In genomic region chr9:122092611-122093506, GRCh38 we compare ENCODE assay signal across 1 cellular context.
TF ChIP-seq lines count a peak whose summit lies in the region.

TSS of gene TTLL11 (minus strand) at chr9:122093308. CDS start at chr9:122093148, 160 bp downstream.

TF ChIP-seq in HepG2, 621 proteins besides CTCF, POLR2A, EP300 and RAD21 (continued from another document and continues in another):
- 0 out of 2 replicates have a peak, but pooled peaks have one; percentile 43 for TF ChIP-seq ZBTB4 (CRISPR knock-in tag; IDR thresholded peaks at IDR 0.05; ENCODE audit: borderline replicate concordance)
- no peak; the same call in none of the 2 replicates for TF ChIP-seq ZNF501 (CRISPR knock-in tag; IDR thresholded peaks at IDR 0.05)
- 0 out of 2 replicates have a peak, but pooled peaks have one; percentile 19 for TF ChIP-seq NKX3-1 (CRISPR knock-in tag; IDR thresholded peaks at IDR 0.05)
- no peak for TF ChIP-seq ZNF136 (CRISPR knock-in tag; IDR thresholded peaks at IDR 0.05; ENCODE audit: low read depth)
- TF ChIP-seq TP53 (CRISPR knock-in tag; conservative IDR thresholded peaks at IDR 0.05), result no peak; the same call in 1 of the 2 replicates
- TF ChIP-seq FOXJ3 (CRISPR knock-in tag; IDR thresholded peaks at IDR 0.05; ENCODE audit: borderline replicate concordance), result no peak
- no peak for TF ChIP-seq SMC3 (IDR thresholded peaks at IDR 0.05; ENCODE audit: low read length)
- peak; percentile 66 for TF ChIP-seq ZNF143 (CRISPR knock-in tag; IDR thresholded peaks at IDR 0.05)
- no peak for TF ChIP-seq CENPX (CRISPR knock-in tag; IDR thresholded peaks at IDR 0.05)
- no peak for TF ChIP-seq ZNF17 (CRISPR knock-in tag; IDR thresholded peaks at IDR 0.05)
- TF ChIP-seq ZNF746 (CRISPR knock-in tag; IDR thresholded peaks at IDR 0.05), result no peak
- TF ChIP-seq PTBP1 (IDR thresholded peaks at IDR 0.05; ENCODE audit: low read depth, low read length, poor library complexity, severe bottlenecking), result no peak
- TF ChIP-seq AHDC1 (CRISPR knock-in tag; IDR thresholded peaks at IDR 0.05; ENCODE audit: borderline replicate concordance), result no peak
- TF ChIP-seq MEF2D (CRISPR knock-in tag; IDR thresholded peaks at IDR 0.05), result peak; percentile 59; the same call in 1 of the 2 replicates
- no peak for TF ChIP-seq ZNF75D (CRISPR knock-in tag; IDR thresholded peaks at IDR 0.05; ENCODE audit: borderline replicate concordance)
- TF ChIP-seq IRF9 (CRISPR knock-in tag; IDR thresholded peaks at IDR 0.05; ENCODE audit: borderline replicate concordance), result peak; percentile 73; the same call in 1 of the 2 replicates
- no peak for TF ChIP-seq MZF1 (CRISPR knock-in tag; IDR thresholded peaks at IDR 0.05; ENCODE audit: borderline replicate concordance)
- TF ChIP-seq ZBTB43 (CRISPR knock-in tag; conservative IDR thresholded peaks at IDR 0.05), result no peak
- peak; percentile 94 for TF ChIP-seq YEATS4 (CRISPR knock-in tag; IDR thresholded peaks at IDR 0.05; ENCODE audit: borderline replicate concordance)
- no peak for TF ChIP-seq SP1 (IDR thresholded peaks at IDR 0.05)
- peak; percentile 83 for TF ChIP-seq SP1 (CRISPR knock-in tag; IDR thresholded peaks at IDR 0.05)
- no peak for TF ChIP-seq ZNF615 (CRISPR knock-in tag; IDR thresholded peaks at IDR 0.05; ENCODE audit: borderline replicate concordance)
- no peak for TF ChIP-seq GPN1 (CRISPR knock-in tag; IDR thresholded peaks at IDR 0.05; ENCODE audit: borderline replicate concordance)
- TF ChIP-seq KMT2B (CRISPR knock-in tag; IDR thresholded peaks at IDR 0.05), result peak; percentile 96
- no peak; the same call in 1 of the 2 replicates for TF ChIP-seq ZNF280B (CRISPR knock-in tag; IDR thresholded peaks at IDR 0.05; ENCODE audit: borderline replicate concordance)
- no peak for TF ChIP-seq ZSCAN22 (CRISPR knock-in tag; IDR thresholded peaks at IDR 0.05)
- no peak for TF ChIP-seq AKAP8 (CRISPR knock-in tag; IDR thresholded peaks at IDR 0.05)
- no peak for TF ChIP-seq ZNF317 (CRISPR knock-in tag; IDR thresholded peaks at IDR 0.05)
- TF ChIP-seq HMG20A (CRISPR knock-in tag; IDR thresholded peaks at IDR 0.05; ENCODE audit: borderline replicate concordance), result no peak
- TF ChIP-seq ZNF337 (CRISPR knock-in tag; IDR thresholded peaks at IDR 0.05; ENCODE audit: borderline replicate concordance, low read depth), result no peak
- TF ChIP-seq KDM2A (CRISPR knock-in tag; IDR thresholded peaks at IDR 0.05; ENCODE audit: borderline replicate concordance, low read depth), result peak; percentile 89
- peak; percentile 97 for TF ChIP-seq NFYC (CRISPR knock-in tag; IDR thresholded peaks at IDR 0.05)
- no peak; the same call in 1 of the 2 replicates for TF ChIP-seq ZNF274 (CRISPR knock-in tag; IDR thresholded peaks at IDR 0.05)
- 0 out of 2 replicates have a peak, but pooled peaks have one; percentile 10 for TF ChIP-seq SNAPC4 (CRISPR knock-in tag; IDR thresholded peaks at IDR 0.05)
- no peak for TF ChIP-seq SRSF4 (IDR thresholded peaks at IDR 0.05; ENCODE audit: low read depth, low read length, poor library complexity, severe bottlenecking)
- no peak for TF ChIP-seq TFAP4 (IDR thresholded peaks at IDR 0.05; ENCODE audit: borderline replicate concordance, low read depth)
- no peak for TF ChIP-seq ZNF180 (CRISPR knock-in tag; IDR thresholded peaks at IDR 0.05; ENCODE audit: borderline replicate concordance, low read depth)
- TF ChIP-seq HIC2 (CRISPR knock-in tag; IDR thresholded peaks at IDR 0.05; ENCODE audit: low read depth), result no peak
- no peak for TF ChIP-seq ZNF496 (CRISPR knock-in tag; IDR thresholded peaks at IDR 0.05; ENCODE audit: insufficient replicate concordance)
- no peak for TF ChIP-seq ZNF230 (CRISPR knock-in tag; IDR thresholded peaks at IDR 0.05)
- peak; percentile 18; the same call in 1 of the 2 replicates for TF ChIP-seq DR1 (CRISPR knock-in tag; IDR thresholded peaks at IDR 0.05)
- peak; percentile 28; the same call in 1 of the 2 replicates for TF ChIP-seq RFX1 (IDR thresholded peaks at IDR 0.05)
- peak; percentile 68; the same call in 1 of the 2 replicates for TF ChIP-seq ISL2 (CRISPR knock-in tag; IDR thresholded peaks at IDR 0.05)
